Comparison of ENCODE assay signal across 8 cellular contexts in genomic region chr15:83207622-83208356, GRCh38. TPM values are rescaled to one million over a fixed set of nuclear protein-coding genes. Genes with fewer than 3 reads are reported as not detected.
DNase-seq lines count a peak whose midpoint lies in the region; ATAC-seq and TF ChIP-seq lines count a peak whose summit lies in the region.

TSS of gene HDGFL3 (minus strand) at chr15:83207823. CDS start at chr15:83207414, 409 bp downstream.

- H3K9me3 ChIP-seq in HAP-1 (no peaks in the 10 kb centered on the region), muscle layer of duodenum (ENCODE audit: control insufficient read depth in 1 of 2, low read length in 2 of 2) (no peaks in the 10 kb centered on the region), thoracic aorta (no peaks in the 10 kb centered on the region)

- no peaks in the 10 kb centered on the region for H3K27me3 ChIP-seq in HAP-1 (ENCODE audit: low read depth)
- H3K27me3 ChIP-seq in muscle layer of duodenum (ENCODE audit: low read depth, low read length), result no peaks in the 10 kb centered on the region
- H3K27me3 ChIP-seq in thoracic aorta (replicated peaks; ENCODE audit: insufficient read depth), result no peaks in the 10 kb centered on the region

- H3K27ac Mint-ChIP-seq in activated T-helper 17 cell treated with anti-CD3 and anti-CD28 coated beads, Interleukin-2, amount 50 U/mL, for 72 hours, result peak within 1 kb of the TSS; percentile 93

- H3K27ac ChIP-seq in muscle layer of duodenum (ENCODE audit: low read length) (peak within 1 kb of the TSS; percentile 47), thoracic aorta (peak within 1 kb of the TSS; percentile 88 to 91)

- DNase-seq in ELF-1 (ENCODE audit: low read depth, low spot score) (peak; percentile 66), HAP-1 (ENCODE audit: low spot score in 2 of 2) (peak; percentile 72 to 90), NCI-H460 (ENCODE audit: extremely low read depth, low read depth) (peak; percentile 34), fibroblast of peridontal ligament (ENCODE audit: extremely low read depth) (peak; percentile 54), thoracic aorta (ENCODE audit: low spot score) (no peak), KG1 (lab: John Stamatoyannopoulos, UW) (no peak)

- peaks cover 7% of the 10 kb centered on the region for H3K36me3 Mint-ChIP-seq in activated T-helper 17 cell treated with anti-CD3 and anti-CD28 coated beads, Interleukin-2, amount 50 U/mL, for 72 hours (ENCODE audit: low read depth)

- H3K27me3 Mint-ChIP-seq in activated T-helper 17 cell treated with anti-CD3 and anti-CD28 coated beads, Interleukin-2, amount 50 U/mL, for 72 hours, result peaks cover 16% of the 10 kb centered on the region

- peak within 1 kb of the TSS; percentile 89 for H3K4me3 Mint-ChIP-seq in activated T-helper 17 cell treated with anti-CD3 and anti-CD28 coated beads, Interleukin-2, amount 50 U/mL, for 72 hours

- H3K9me3 Mint-ChIP-seq in activated T-helper 17 cell treated with anti-CD3 and anti-CD28 coated beads, Interleukin-2, amount 50 U/mL, for 72 hours, result no peaks in the 10 kb centered on the region

- TF ChIP-seq CTCF in thoracic aorta (IDR thresholded peaks at IDR 0.05), result no peak

- no peaks in the 10 kb centered on the region; the same call in 1 of the 2 replicates for H3K36me3 ChIP-seq in HAP-1 (replicated peaks)
- H3K36me3 ChIP-seq in muscle layer of duodenum (ENCODE audit: control insufficient read depth in 1 of 2, insufficient read depth in 2 of 2, low read length in 2 of 2), result no peaks in the 10 kb centered on the region
- no peaks in the 10 kb centered on the region for H3K36me3 ChIP-seq in thoracic aorta

- H3K4me3 ChIP-seq in HAP-1, result peak within 1 kb of the TSS; percentile 70
- peak within 1 kb of the TSS; percentile 73 to 80 for H3K4me3 ChIP-seq in muscle layer of duodenum (ENCODE audit: low read depth in 1 of 2, low read length in 2 of 2)
- H3K4me3 ChIP-seq in thoracic aorta, result peak within 1 kb of the TSS; percentile 94

- no peaks in the 10 kb centered on the region for H3K4me1 Mint-ChIP-seq in activated T-helper 17 cell treated with anti-CD3 and anti-CD28 coated beads, Interleukin-2, amount 50 U/mL, for 72 hours

- ATAC-seq in activated T-helper 17 cell treated with anti-CD3 and anti-CD28 coated beads, Interleukin-2, amount 50 U/mL, for 72 hours (replicated peaks), result peak; percentile 56
- no peak for ATAC-seq in thoracic aorta (ENCODE audit: insufficient number of reproducible peaks, low FRiP score, low read depth)

- in situ Hi-C loops in HAP-1 (cut with MboI; ENCODE audit: low sequenced_read_pairs), result no loop called here

- H3K4me1 ChIP-seq in HAP-1 (peaks cover 34% of the 10 kb centered on the region), muscle layer of duodenum (ENCODE audit: control insufficient read depth in 1 of 2, insufficient read depth in 2 of 2, low read length in 2 of 2) (peaks cover 5 to 24% of the 10 kb centered on the region in 2 donors), thoracic aorta (ENCODE audit: control insufficient read depth in 1 of 2, low read depth in 2 of 2) (peaks cover 4 to 26% of the 10 kb centered on the region in 2 donors)

RNA-seq across cellular contexts. Expression of gene HDGFL3, which starts in this region (rescaled TPM):
- total RNA-seq in NCI-H460 (2014; rRNA removed; shearing (Covaris generic)), result 51.5 and 61.2 TPM in 2 replicates
- 6.6 and 10.9 TPM in 2 replicates for polyA plus RNA-seq in NCI-H460 (2014; cell fraction: nucleus; rRNA removed)
- total RNA-seq in activated T-helper 17 cell treated with anti-CD3 and anti-CD28 coated beads, Interleukin-2, amount 50 U/mL, for 72 hours, result 10 to 100 TPM; 11.1 to 44.7 TPM
- 100 to 1,000 TPM in 1 of 2 donors, 10 to 100 TPM in 1; 19.6 to 118 TPM for total RNA-seq in thoracic aorta

Comparison
In these comparisons a context has a peak if more than half of its experiments do, and no peak if none do; other contexts are left out.
1. DNase-seq: peak in ELF-1 (single experiment), HAP-1 (2 of 2), NCI-H460 (single experiment) and fibroblast of peridontal ligament (single experiment); none in thoracic aorta (single experiment) and KG1 (single experiment).
2. Peak in every context shown above with its lines, with median percentiles within 50 percentile points of each other: H3K4me3 ChIP-seq.